8 cellular contexts compared by ENCODE assay signal in the genomic region with DNA sequence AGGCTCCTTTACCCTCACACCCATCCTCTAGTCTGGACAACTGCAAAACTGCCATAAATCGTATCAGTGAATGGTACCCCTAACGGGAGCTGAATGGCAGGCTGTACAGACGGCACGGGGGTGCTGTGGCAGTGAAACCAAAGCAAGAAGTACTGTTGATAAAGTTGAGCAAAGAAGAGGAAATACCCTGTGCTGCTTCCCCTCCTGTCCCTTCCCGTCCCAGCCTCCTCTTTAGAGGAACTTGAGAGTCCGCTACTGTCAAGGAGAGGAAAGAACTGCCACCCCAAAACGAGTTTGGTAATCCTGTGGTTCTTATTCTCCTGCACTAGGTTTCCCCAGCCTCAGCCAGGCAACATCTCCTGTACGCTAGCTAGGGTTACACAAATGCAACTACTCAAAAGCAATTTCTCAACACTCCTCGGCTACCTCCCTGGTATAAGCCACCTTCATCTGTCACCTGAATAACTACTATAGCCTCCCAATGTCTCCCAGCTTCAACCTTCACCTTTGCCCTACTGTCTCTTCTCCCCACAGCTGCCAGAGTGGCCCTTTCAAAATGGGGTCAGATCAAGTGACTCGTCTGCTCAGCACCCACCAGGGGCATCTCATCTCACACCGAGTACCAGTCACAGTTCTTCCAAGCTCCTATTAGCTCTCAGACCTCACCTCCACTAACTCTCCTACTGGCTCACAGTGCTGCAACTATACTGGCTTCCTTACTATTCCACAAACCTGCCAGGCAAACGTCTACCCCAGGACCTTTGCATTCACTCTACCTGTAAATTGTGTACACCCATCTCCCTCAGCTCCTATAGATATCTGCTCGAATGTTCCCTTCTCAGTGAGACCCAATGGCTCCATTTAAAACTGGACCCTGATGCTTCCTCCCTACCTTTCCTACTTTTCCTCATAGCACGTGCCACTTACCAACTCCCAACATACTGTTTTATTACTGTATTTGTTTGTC. TPM values are rescaled to one million over a fixed set of nuclear protein-coding genes. Genes with fewer than 3 reads are reported as not detected.
DNase-seq lines count a peak whose midpoint lies in the region; ATAC-seq and TF ChIP-seq lines count a peak whose summit lies in the region.

No MANE protein-coding gene starts in this region.

- H3K4me2 ChIP-seq in DND-41 (ENCODE audit: insufficient read depth, low read length), result peak overlapping the region; percentile 90

- H3K27me3 Mint-ChIP-seq in nephron (ENCODE audit: low read depth), result peaks cover 4% of the 10 kb centered on the region

- H3K27ac Mint-ChIP-seq in nephron, result peak overlapping the region in 2 of 3 experiments; percentile 49 to 72

- H2AFZ ChIP-seq in DND-41 (ENCODE audit: low read depth, low read length), result no peak overlapping the region

- H3K27ac ChIP-seq in DND-41 (ENCODE audit: low read length) (peak overlapping the region; percentile 60), dorsolateral prefrontal cortex (peak overlapping the region in 10 of 59 donors; percentile 3 to 63 (median 22)), WERI-Rb-1 (no peak overlapping the region)

- no peak for TF ChIP-seq CTCF in DND-41 (IDR thresholded peaks at IDR 0.05; ENCODE audit: borderline replicate concordance, extremely low read depth, low read length, poor library complexity, severe bottlenecking)
- TF ChIP-seq CTCF in dorsolateral prefrontal cortex (IDR thresholded peaks at IDR 0.05 in 54 of 56, conservative IDR thresholded peaks at IDR 0.05 in 2 of 56; ENCODE audit: low read depth in 1 of 56, partially characterized antibody in 56 of 56), result no peak
- TF ChIP-seq CTCF in nephron (IDR thresholded peaks at IDR 0.05; ENCODE audit: unreplicated experiment in 3 of 3), result no peak
- no peak for TF ChIP-seq CTCF in WERI-Rb-1 (IDR thresholded peaks at IDR 0.05; ENCODE audit: low read depth, low read length)
- TF ChIP-seq CTCF in GM13977 (IDR thresholded peaks at IDR 0.05; ENCODE audit: extremely low read depth, insufficient read depth, missing control alignments), result no peak
- no peak for TF ChIP-seq CTCF in omental fat pad (IDR thresholded peaks at IDR 0.05)

- peaks cover 73% of the 10 kb centered on the region for H3K4me1 Mint-ChIP-seq in nephron

- peak overlapping the region in 2 of 3 experiments; percentile 14 to 24 for H3K4me3 Mint-ChIP-seq in nephron

- H3K4me1 ChIP-seq in DND-41 (ENCODE audit: insufficient read depth, low read length), result peaks cover 81% of the 10 kb centered on the region

- H3K27me3 ChIP-seq in DND-41 (ENCODE audit: insufficient read depth, low read length, poor library complexity) (no peaks in the 10 kb centered on the region), dorsolateral prefrontal cortex (no peaks in the 10 kb centered on the region), WERI-Rb-1 (ENCODE audit: insufficient read depth, low read depth, severe bottlenecking) (no peaks in the 10 kb centered on the region)

- ATAC-seq in DND-41 (ENCODE audit: insufficient read depth, low read depth) (no peak), omental fat pad (ENCODE audit: low FRiP score) (no peak)

- in situ Hi-C loops in GM13977 (cut with MboI; ENCODE audit: low pct_unique_long_range_greater_than_20kb, low sequenced_read_pairs, unreplicated experiment), result no loop called here

- H3K4me3 ChIP-seq in DND-41 (ENCODE audit: low read depth in 1 of 2, low read length in 2 of 2) (peak overlapping the region in 1 of 2 experiments; percentile 76; a peak in 2 of 4 replicates), dorsolateral prefrontal cortex (peak overlapping the region in 38 of 59 donors; percentile 2 to 90 (median 28)), WERI-Rb-1 (ENCODE audit: low read depth, low read length) (no peak overlapping the region)

- H4K20me1 ChIP-seq in DND-41 (ENCODE audit: insufficient read depth, low read length), result peaks cover 42% of the 10 kb centered on the region

- H3K9me3 ChIP-seq in DND-41 (ENCODE audit: insufficient read depth, low read length, severe bottlenecking) (no peaks in the 10 kb centered on the region), WERI-Rb-1 (ENCODE audit: severe bottlenecking) (no peaks in the 10 kb centered on the region)

- peak overlapping the region; percentile 37 for H3K9ac ChIP-seq in DND-41 (ENCODE audit: low read depth, low read length)

- no peaks in the 10 kb centered on the region for H3K9me3 Mint-ChIP-seq in nephron

- H3K36me3 Mint-ChIP-seq in nephron (ENCODE audit: low read depth), result peaks cover 15% of the 10 kb centered on the region

- intact Hi-C loops in dorsolateral prefrontal cortex (cut with DNase I), result no loop called here

- H3K36me3 ChIP-seq in DND-41 (ENCODE audit: insufficient read depth, low read length) (peaks cover 69% of the 10 kb centered on the region), WERI-Rb-1 (no peaks in the 10 kb centered on the region)

- no peak for DNase-seq in DND-41
- DNase-seq in NOMO-1 treated with DMSO at 0.1 percent for 48 hours (lab: John Stamatoyannopoulos, UW; ENCODE audit: unreplicated experiment), result peak; percentile 99
- DNase-seq in dorsolateral prefrontal cortex, result peak in 1 of 10 donors; percentile 34
- no peak for DNase-seq in WERI-Rb-1
- DNase-seq in GM13977 (ENCODE audit: low spot score), result no peak
- no peak for DNase-seq in NCI-H1092 (lab: John Stamatoyannopoulos, UW)
- no peak for DNase-seq in omental fat pad (ENCODE audit: low spot score)

- peaks cover 85% of the 10 kb centered on the region for H3K79me2 ChIP-seq in DND-41 (ENCODE audit: insufficient read depth, low read length)

RNA-seq across cellular contexts. Expression of a gene that starts 4.1 kb away (rescaled TPM):
- total RNA-seq in dorsolateral prefrontal cortex, result 100 to 1,000 TPM in 3 of 120 experiments, 10 to 100 TPM in 117; 13.7 to 109 (median 43.0) TPM
- 100 to 1,000 TPM in 2 of 4 donors, 10 to 100 TPM in 2; 67.2 to 173 (median 111) TPM for total RNA-seq in omental fat pad
